In the genomic region with DNA sequence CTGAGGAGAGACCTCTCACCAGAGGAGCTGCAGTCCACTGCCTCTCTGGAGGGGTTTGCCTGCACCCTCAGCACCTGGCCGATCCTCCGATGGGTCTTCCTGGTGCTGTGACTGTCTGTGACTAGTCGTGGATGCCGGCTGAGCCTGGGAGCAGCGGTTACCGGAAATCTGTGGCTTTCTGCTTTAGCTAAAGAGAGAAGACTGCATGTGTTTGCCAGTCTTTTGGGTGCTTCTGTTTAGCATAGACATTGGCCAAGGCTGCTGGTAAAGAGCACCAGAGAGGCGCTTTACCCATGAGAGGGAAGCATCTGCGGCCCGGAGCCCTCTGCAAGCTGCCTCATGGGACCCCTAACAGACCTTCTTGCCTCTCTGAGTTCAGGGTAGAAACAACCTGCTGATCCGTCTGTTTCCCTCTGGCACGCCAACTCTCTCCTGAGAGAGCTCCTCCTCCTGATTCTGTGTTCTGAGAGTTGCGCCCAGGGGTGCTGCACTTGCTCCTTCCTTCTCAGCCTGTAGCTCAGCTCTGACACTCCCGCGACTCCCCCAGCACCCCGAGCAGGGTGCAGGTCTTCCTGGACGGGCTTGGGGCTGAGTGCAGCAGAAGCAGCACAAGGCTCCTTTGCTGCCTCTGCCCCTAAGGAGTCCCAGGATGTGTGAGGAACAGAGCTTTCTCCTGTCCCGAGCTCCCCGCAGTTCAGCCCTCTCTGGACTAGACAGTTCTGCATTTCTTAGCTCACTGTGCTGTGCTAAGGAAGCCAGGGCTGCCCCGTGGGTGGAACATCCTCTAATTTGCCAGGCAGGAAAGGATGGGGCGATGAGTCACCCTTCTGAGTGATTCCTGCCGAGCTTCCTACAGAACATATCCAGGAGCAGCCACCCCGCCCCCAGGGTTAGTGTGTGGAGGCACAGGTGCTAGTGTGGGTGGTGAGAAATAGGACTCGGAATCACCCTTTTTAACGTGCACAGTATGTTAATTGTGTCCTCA, we compare ENCODE assay signal across 9 cellular contexts.
DNase-seq lines count a peak whose midpoint lies in the region; ATAC-seq, FAIRE-seq and TF ChIP-seq lines count a peak whose summit lies in the region.
"Had no signal": no experiment of that assay in that cellular context is flagged by ENCODE, and none has a peak within 500 bp of the region (broad histone marks: within the 10 kb centered on the region; RNA-seq: fewer than 3 reads in every experiment).

No MANE protein-coding gene starts in this region.

- 42% methylated on average over 23 of the region's 24 CpGs for WGBS in HepG2 (ENCODE audit: low lambda C conversion rate)
- WGBS in testis, 2 donors: 53 to 57% methylated on average over 18 to 24 of the region's 24 CpGs

- no TSS peak for BruUV-seq in HepG2 (replicated peaks; lab: Mats Ljungman, UMichigan)

- FAIRE-seq in HepG2 (lab: Jason Lieb, UNC): no peak
- FAIRE-seq: A204.1 had no signal

- 0 out of 2 replicates have a peak, but pooled peaks cover 5% of the 10 kb centered on the region for H3K9me3 ChIP-seq in SJCRH30 (replicated peaks)
- no peaks in the 10 kb centered on the region for H3K9me3 ChIP-seq in HepG2 (ENCODE audit: low read length)
- no peaks in the 10 kb centered on the region for H3K9me3 ChIP-seq in testis

- TF ChIP-seq RAD21 in HepG2 (CRISPR knock-in tag; IDR thresholded peaks at IDR 0.05): no peak

- TF ChIP-seq CTCF in HepG2 (CRISPR knock-in tag; IDR thresholded peaks at IDR 0.05) (no peak), testis (IDR thresholded peaks at IDR 0.05) (no peak)

- ATAC-seq in HG03103 (IDR thresholded peaks at IDR 0.05; ENCODE audit: low read depth, unreplicated experiment) (peak; percentile 52), HepG2 (peak; percentile 49; the same call in 2 of the 3 replicates), GM21723 (IDR thresholded peaks at IDR 0.05; ENCODE audit: unreplicated experiment) (no peak)

- TF ChIP-seq POLR2A in HepG2 (IDR thresholded peaks at IDR 0.05; ENCODE audit: insufficient read depth in 1 of 2, low read depth in 2 of 2, low read length in 2 of 2): no peak
- TF ChIP-seq POLR2A in testis (IDR thresholded peaks at IDR 0.05): no peak

- no peak overlapping the region for H3K9ac ChIP-seq in HepG2 (ENCODE audit: insufficient read depth, low read depth, low read length)

- CTCF ChIA-PET in HepG2 (lab: Yijun Ruan, JAX; ENCODE audit: low intra/inter-chr PET ratio, low total read pairs): no interaction called here

- intact Hi-C loops in HepG2 (cut with micrococcal nuclease; ENCODE audit: unreplicated experiment): no loop called here
- intact Hi-C loops in testis (cut with DNase I; ENCODE audit: low total_unique reads): no loop called here

- no peaks in the 10 kb centered on the region for H4K20me1 ChIP-seq in HepG2 (ENCODE audit: insufficient read depth, low read length)

- POLR2A ChIA-PET in HepG2 (lab: Yijun Ruan, JAX): no interaction called here

- in situ Hi-C loops in HepG2 (cut with HindIII; ENCODE audit: extremely low pct_ligation_motif_present, low pct_unique_long_range_greater_than_20kb): no loop called here

- TF ChIP-seq EP300 in HepG2 (IDR thresholded peaks at IDR 0.05; ENCODE audit: low read depth in 2 of 2, low read length in 2 of 2) (no peak), HepG2 (CRISPR knock-in tag; IDR thresholded peaks at IDR 0.05; ENCODE audit: borderline replicate concordance) (no peak)

- H2AFZ ChIP-seq in HepG2 (ENCODE audit: low read length): no peak overlapping the region

- H3K36me3 ChIP-seq in SJCRH30 (no peaks in the 10 kb centered on the region), HepG2 (replicated peaks in 1 of 2; ENCODE audit: control insufficient read depth in 1 of 2, insufficient read depth in 2 of 2, low read length in 2 of 2) (no peaks in the 10 kb centered on the region), testis (ENCODE audit: low read depth, missing control alignments) (no peaks in the 10 kb centered on the region)

- no peak overlapping the region for H3K4me2 ChIP-seq in HepG2 (ENCODE audit: low read depth, low read length)

- no peak overlapping the region for H3K4me3 ChIP-seq in SJCRH30
- no peak overlapping the region for H3K4me3 ChIP-seq in HepG2 (replicated peaks in 1 of 3; ENCODE audit: insufficient read depth in 1 of 3, low read depth in 2 of 3, low read length in 3 of 3)
- H3K4me3 ChIP-seq in testis: no peak overlapping the region

- DNase-seq in NCI-H1417 (lab: John Stamatoyannopoulos, UW) (peak in 2 of 3 experiments; percentile 5 to 23), NCI-H1417 treated with DMSO at 0.1 percent for 48 hours (lab: John Stamatoyannopoulos, UW) (no peak), SJCRH30 (peak; percentile 61 to 64), HepG2 (ENCODE audit: low spot score) (peak; percentile 21), testis (peak; percentile 50)
- peak; percentile 19 for DNase-seq in central memory CD4-positive, alpha-beta T cell

- H3K27me3 ChIP-seq in SJCRH30 (no peaks in the 10 kb centered on the region), HepG2 (ENCODE audit: control insufficient read depth in 1 of 2, insufficient read depth in 2 of 2, low read length in 2 of 2) (peaks cover 0 to 3% of the 10 kb centered on the region in 2 experiments; a peak in 2 of 5 replicates), testis (no peaks in the 10 kb centered on the region)

- no peak overlapping the region for H3K27ac ChIP-seq in SJCRH30
- H3K27ac ChIP-seq in HepG2 (ENCODE audit: extremely low read length, insufficient read depth, low read length): no peak overlapping the region
- no peak overlapping the region for H3K27ac ChIP-seq in testis

- no peaks in the 10 kb centered on the region for H3K79me2 ChIP-seq in HepG2 (ENCODE audit: insufficient read depth, low read length)

- peaks cover 6% of the 10 kb centered on the region for H3K4me1 ChIP-seq in SJCRH30
- no peaks in the 10 kb centered on the region for H3K4me1 ChIP-seq in HepG2 (ENCODE audit: insufficient read depth, low read length)
- peaks cover 7% of the 10 kb centered on the region for H3K4me1 ChIP-seq in testis

TF ChIP-seq in HepG2, 621 proteins besides CTCF, POLR2A, EP300 and RAD21:
- TF ChIP-seq FOSL2 (CRISPR knock-in tag; IDR thresholded peaks at IDR 0.05) (peak; percentile 59), RAD51 (IDR thresholded peaks at IDR 0.05; ENCODE audit: borderline replicate concordance) (no peak), ZSCAN30 (CRISPR knock-in tag; IDR thresholded peaks at IDR 0.05) (no peak)
